Comparison of ENCODE assay signal across 1 cellular context in the genomic region with DNA sequence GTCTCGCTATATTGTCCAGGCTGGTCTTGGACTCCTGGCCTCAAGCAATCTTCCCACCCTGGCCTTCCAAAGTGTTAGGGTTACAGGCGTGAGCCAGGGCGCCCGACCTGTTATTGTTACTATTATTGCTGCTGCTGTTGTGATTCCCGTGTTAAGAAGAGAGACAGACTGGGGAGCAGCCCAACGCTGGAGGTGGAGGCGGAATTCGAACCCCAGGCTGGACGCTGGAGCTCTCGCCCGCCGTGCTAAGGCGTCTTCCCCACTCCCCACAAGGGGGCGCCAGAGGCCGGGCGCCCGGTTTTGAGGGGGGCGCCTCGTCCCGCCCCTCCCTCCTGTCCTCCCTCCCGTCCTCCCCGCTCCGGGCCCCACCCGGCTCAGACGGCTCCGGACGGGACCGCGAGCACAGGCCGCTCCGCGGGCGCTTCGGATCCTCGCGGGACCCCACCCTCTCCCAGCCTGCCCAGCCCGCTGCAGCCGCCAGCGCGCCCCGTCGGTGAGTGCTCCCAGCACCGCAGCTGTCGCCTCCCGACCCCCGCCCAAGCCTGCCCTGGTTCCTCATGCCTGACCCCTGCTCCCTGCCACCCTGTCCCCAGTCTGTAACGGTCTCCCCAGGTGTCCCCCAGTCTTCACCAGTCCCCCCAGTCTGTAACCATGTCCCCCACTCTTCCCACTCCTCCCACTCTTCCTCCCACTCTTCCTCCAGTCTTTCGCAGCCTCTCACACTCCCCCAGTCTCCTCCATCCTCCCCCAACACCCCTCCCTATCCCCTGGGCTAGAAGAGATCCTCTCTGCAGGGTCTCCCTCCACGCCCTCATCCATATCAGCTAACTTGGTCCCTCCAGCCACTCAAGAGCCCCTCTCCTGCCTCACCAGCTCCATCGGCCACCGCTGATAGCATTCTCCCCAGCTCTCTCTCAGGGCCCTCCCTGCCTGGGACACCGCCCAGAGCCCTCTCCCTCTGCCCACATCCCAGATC.
TF ChIP-seq lines count a peak whose summit lies in the region.

Gene EHD2, plus strand, starts transcription at position 377 of the 976 bp plus-strand sequence. CDS start 3,191 bp downstream, outside the sequence.

TF ChIP-seq in PFSK-1, 5 proteins besides CTCF, POLR2A, EP300 and RAD21 (continued from another document):
- TF ChIP-seq, protein P1, sequence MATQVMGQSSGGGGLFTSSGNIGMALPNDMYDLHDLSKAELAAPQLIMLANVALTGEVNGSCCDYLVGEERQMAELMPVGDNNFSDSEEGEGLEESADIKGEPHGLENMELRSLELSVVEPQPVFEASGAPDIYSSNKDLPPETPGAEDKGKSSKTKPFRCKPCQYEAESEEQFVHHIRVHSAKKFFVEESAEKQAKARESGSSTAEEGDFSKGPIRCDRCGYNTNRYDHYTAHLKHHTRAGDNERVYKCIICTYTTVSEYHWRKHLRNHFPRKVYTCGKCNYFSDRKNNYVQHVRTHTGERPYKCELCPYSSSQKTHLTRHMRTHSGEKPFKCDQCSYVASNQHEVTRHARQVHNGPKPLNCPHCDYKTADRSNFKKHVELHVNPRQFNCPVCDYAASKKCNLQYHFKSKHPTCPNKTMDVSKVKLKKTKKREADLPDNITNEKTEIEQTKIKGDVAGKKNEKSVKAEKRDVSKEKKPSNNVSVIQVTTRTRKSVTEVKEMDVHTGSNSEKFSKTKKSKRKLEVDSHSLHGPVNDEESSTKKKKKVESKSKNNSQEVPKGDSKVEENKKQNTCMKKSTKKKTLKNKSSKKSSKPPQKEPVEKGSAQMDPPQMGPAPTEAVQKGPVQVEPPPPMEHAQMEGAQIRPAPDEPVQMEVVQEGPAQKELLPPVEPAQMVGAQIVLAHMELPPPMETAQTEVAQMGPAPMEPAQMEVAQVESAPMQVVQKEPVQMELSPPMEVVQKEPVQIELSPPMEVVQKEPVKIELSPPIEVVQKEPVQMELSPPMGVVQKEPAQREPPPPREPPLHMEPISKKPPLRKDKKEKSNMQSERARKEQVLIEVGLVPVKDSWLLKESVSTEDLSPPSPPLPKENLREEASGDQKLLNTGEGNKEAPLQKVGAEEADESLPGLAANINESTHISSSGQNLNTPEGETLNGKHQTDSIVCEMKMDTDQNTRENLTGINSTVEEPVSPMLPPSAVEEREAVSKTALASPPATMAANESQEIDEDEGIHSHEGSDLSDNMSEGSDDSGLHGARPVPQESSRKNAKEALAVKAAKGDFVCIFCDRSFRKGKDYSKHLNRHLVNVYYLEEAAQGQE (IDR thresholded peaks at IDR 0.05; ENCODE audit: insufficient read depth in 1 of 2, low read depth in 2 of 2, low read length in 2 of 2): no peak
- peak; percentile 75 for TF ChIP-seq POLR2AphosphoS5 (IDR thresholded peaks at IDR 0.05; ENCODE audit: low read depth, low read length)
